In the genomic region with DNA sequence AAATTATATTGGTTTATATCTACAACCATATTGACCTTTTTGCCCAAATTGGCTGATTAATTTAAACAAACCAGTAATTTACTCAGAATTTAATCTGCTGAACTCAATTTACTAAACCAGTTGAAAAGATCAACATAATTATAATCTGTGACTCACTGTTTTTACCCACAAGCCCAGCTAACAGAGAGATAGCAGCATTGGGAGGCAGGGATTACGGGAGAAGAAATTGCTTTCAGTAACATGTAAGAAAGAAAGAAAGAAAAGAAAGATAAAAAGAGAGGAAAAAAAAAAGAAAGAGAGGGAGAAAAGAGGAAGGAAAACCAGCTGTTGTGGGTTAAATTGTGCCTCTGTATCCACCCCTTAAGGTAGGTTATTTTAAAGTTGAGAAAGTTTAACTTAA, we compare ENCODE assay signal across 24 cellular contexts. TPM values are rescaled to one million over a fixed set of nuclear protein-coding genes. Genes with fewer than 3 reads are reported as not detected.
"Had no signal": no experiment of that assay in that cellular context is flagged by ENCODE, and none has a peak within 500 bp of the region (broad histone marks: within the 10 kb centered on the region; RNA-seq: fewer than 3 reads in every experiment).

No MANE protein-coding gene starts in this region.

- H3K27me3 Mint-ChIP-seq: activated CD4-positive, alpha-beta T cell treated with anti-CD3 and anti-CD28 coated beads for 36 hours; activated CD8-positive, alpha-beta memory T cell treated with anti-CD3 and anti-CD28 coated beads, Interleukin-2, amount 10 ng/mL, durations not matched to agents 7 days and 5 days; T-helper 17 cell had no signal

- H3K36me3 Mint-ChIP-seq: activated CD8-positive, alpha-beta memory T cell treated with anti-CD3 and anti-CD28 coated beads, Interleukin-2, amount 10 ng/mL, durations not matched to agents 7 days and 5 days; activated naive CD8-positive, alpha-beta T cell had no signal

- H3K4me1 Mint-ChIP-seq: activated CD4-positive, alpha-beta T cell treated with anti-CD3 and anti-CD28 coated beads for 36 hours; activated CD8-positive, alpha-beta memory T cell treated with anti-CD3 and anti-CD28 coated beads, Interleukin-2, amount 10 ng/mL, durations not matched to agents 7 days and 5 days; T-helper 17 cell had no signal

- H3K4me3 Mint-ChIP-seq: activated CD4-positive, alpha-beta T cell treated with anti-CD3 and anti-CD28 coated beads for 36 hours; activated CD8-positive, alpha-beta memory T cell treated with anti-CD3 and anti-CD28 coated beads, Interleukin-2, amount 10 ng/mL, durations not matched to agents 7 days and 5 days; activated naive CD4-positive, alpha-beta T cell treated with anti-CD3 and anti-CD28 coated beads for 36 hours; activated naive CD8-positive, alpha-beta T cell; activated T-cell treated with anti-CD3 and anti-CD28 coated beads, Interleukin-2, amount 50 U/mL, for 4 hours; T-helper 17 cell had no signal

- ATAC-seq: activated CD4-positive, alpha-beta T cell treated with anti-CD3 and anti-CD28 coated beads for 36 hours; activated CD8-positive, alpha-beta memory T cell treated with anti-CD3 and anti-CD28 coated beads, Interleukin-2, amount 10 ng/mL, durations not matched to agents 7 days and 5 days; activated T-cell treated with anti-CD3 and anti-CD28 coated beads, Interleukin-2, amount 50 U/mL, for 4 hours; T-helper 17 cell had no signal

- H3K27ac Mint-ChIP-seq: activated CD4-positive, alpha-beta T cell treated with anti-CD3 and anti-CD28 coated beads for 36 hours; activated CD8-positive, alpha-beta memory T cell treated with anti-CD3 and anti-CD28 coated beads, Interleukin-2, amount 10 ng/mL, durations not matched to agents 7 days and 5 days; activated naive CD4-positive, alpha-beta T cell treated with anti-CD3 and anti-CD28 coated beads for 36 hours; activated naive CD8-positive, alpha-beta T cell; T-helper 17 cell had no signal

- DNase-seq: activated CD4-positive, alpha-beta T cell treated with anti-CD3 and anti-CD28 coated beads for 36 hours; activated CD8-positive, alpha-beta memory T cell treated with anti-CD3 and anti-CD28 coated beads, Interleukin-2, amount 10 ng/mL, durations not matched to agents 7 days and 5 days; activated gamma-delta T cell; activated naive CD4-positive, alpha-beta T cell treated with anti-CD3 and anti-CD28 coated beads for 36 hours; activated T-cell treated with anti-CD3 and anti-CD28 coated beads, Interleukin-2, amount 50 U/mL, for 4 hours; cerebellar nuclear complex; Kasumi-1; NCI-H1092; NCI-H1417; NCI-H1930; NCI-H2171; NCI-H2227 treated with DMSO at 0.1 percent for 48 hours; NCI-H446 treated with DMSO at 0.1 percent for 48 hours; NCI-H524 treated with DMSO at 0.1 percent for 48 hours; NCI-H774; NK-92 treated with Interleukin-12 subunit alpha and Interleukin-12 subunit beta, amount 100 ng/mL, for 24 hours; Peyer's patch; Right ventricle myocardium superior; SJCRH30; T-helper 17 cell; T-helper 9 cell; WERI-Rb-1 had no signal

- H3K9me3 Mint-ChIP-seq: activated naive CD4-positive, alpha-beta T cell treated with anti-CD3 and anti-CD28 coated beads for 36 hours; activated T-cell treated with anti-CD3 and anti-CD28 coated beads, Interleukin-2, amount 50 U/mL, for 4 hours had no signal

RNA-seq across cellular contexts. Expression of a gene that starts 13.3 kb away (rescaled TPM):
- total RNA-seq: activated CD4-positive, alpha-beta T cell treated with anti-CD3 and anti-CD28 coated beads for 36 hours; activated CD8-positive, alpha-beta memory T cell treated with anti-CD3 and anti-CD28 coated beads, Interleukin-2, amount 10 ng/mL, durations not matched to agents 7 days and 5 days; activated naive CD4-positive, alpha-beta T cell treated with anti-CD3 and anti-CD28 coated beads for 36 hours; cardiac septum; Peyer's patch; SJCRH30; T-helper 17 cell had no signal
